ENCODE assay signal across 30 cellular contexts in genomic region chr13:27601208-27601607, GRCh38.
"Had no signal": no experiment of that assay in that cellular context is flagged by ENCODE, and none has a peak within 500 bp of the region (broad histone marks: within the 10 kb centered on the region; RNA-seq: fewer than 3 reads in every experiment).

No MANE protein-coding gene starts in this region.

- H3K4me3 Mint-ChIP-seq: activated CD4-positive, alpha-beta memory T cell treated with anti-CD3 and anti-CD28 coated beads, Interleukin-2, amount 10 ng/mL, durations not matched to agents 7 days and 5 days; activated CD4-positive, alpha-beta T cell treated with anti-CD3 and anti-CD28 coated beads, Interleukin-2, amount 10 ng/mL, durations not matched to agents 7 days and 5 days; activated naive CD4-positive, alpha-beta T cell treated with anti-CD3 and anti-CD28 coated beads, Interleukin-2, amount 10 ng/mL, durations not matched to agents 7 days and 5 days; activated naive CD8-positive, alpha-beta T cell treated with anti-CD3 and anti-CD28 coated beads, Interleukin-2, amount 10 ng/mL, durations not matched to agents 7 days and 5 days; activated T-cell treated with anti-CD3 and anti-CD28 coated beads, Interleukin-2, amount 50 U/mL, for 24 hours; activated T-cell treated with anti-CD3 and anti-CD28 coated beads, Interleukin-2, amount 50 U/mL, for 72 hours; central memory CD8-positive, alpha-beta T cell; dendritic cell treated with granulocyte-macrophage colony-stimulating factor and Interleukin-4, amounts not matched to agents 40 ng/mL and 50 ng/mL, for 4 days; endodermal cell; WTC11 had no signal

- H3K27ac ChIP-seq: brain microvascular endothelial cell, coronary artery, dorsolateral prefrontal cortex had no signal

- H3K27ac Mint-ChIP-seq: activated CD4-positive, alpha-beta memory T cell treated with anti-CD3 and anti-CD28 coated beads, Interleukin-2, amount 10 ng/mL, durations not matched to agents 7 days and 5 days; activated CD4-positive, alpha-beta T cell treated with anti-CD3 and anti-CD28 coated beads, Interleukin-2, amount 10 ng/mL, durations not matched to agents 7 days and 5 days; activated naive CD4-positive, alpha-beta T cell treated with anti-CD3 and anti-CD28 coated beads, Interleukin-2, amount 10 ng/mL, durations not matched to agents 7 days and 5 days; activated naive CD4-positive, alpha-beta T cell treated with anti-CD3 and anti-CD28 coated beads, Interleukin-2, amount 50 U/mL, for 72 hours; activated naive CD8-positive, alpha-beta T cell treated with anti-CD3 and anti-CD28 coated beads, Interleukin-2, amount 10 ng/mL, durations not matched to agents 7 days and 5 days; activated T-cell treated with anti-CD3 and anti-CD28 coated beads, Interleukin-2, amount 50 U/mL, for 24 hours; activated T-cell treated with anti-CD3 and anti-CD28 coated beads, Interleukin-2, amount 50 U/mL, for 72 hours; dendritic cell treated with granulocyte-macrophage colony-stimulating factor and Interleukin-4, amounts not matched to agents 40 ng/mL and 50 ng/mL, for 4 days; endodermal cell; WTC11 had no signal

- FAIRE-seq: bronchial epithelial cell, frontal cortex had no signal

- ATAC-seq: activated naive CD4-positive, alpha-beta T cell treated with anti-CD3 and anti-CD28 coated beads, Interleukin-2, amount 50 U/mL, for 72 hours; activated T-cell treated with anti-CD3 and anti-CD28 coated beads, Interleukin-2, amount 50 U/mL, for 72 hours; esophagus mucosa; WTC11 had no signal

- DNase-seq: activated CD4-positive, alpha-beta memory T cell treated with anti-CD3 and anti-CD28 coated beads, Interleukin-2, amount 10 ng/mL, durations not matched to agents 7 days and 5 days; activated CD4-positive, alpha-beta T cell treated with anti-CD3 and anti-CD28 coated beads for 1 hour; activated CD4-positive, alpha-beta T cell treated with anti-CD3 and anti-CD28 coated beads for 4 hours; activated CD4-positive, alpha-beta T cell treated with anti-CD3 and anti-CD28 coated beads, Interleukin-2, amount 10 ng/mL, durations not matched to agents 7 days and 5 days; activated CD4-positive, alpha-beta T cell treated with anti-CD3 and anti-CD28 coated beads, Interleukin-2, amount 50 U/mL, for 4 hours; activated CD8-positive, alpha-beta memory T cell treated with anti-CD3 and anti-CD28 coated beads, Interleukin-2, amount 50 U/mL, for 48 hours; activated gamma-delta T cell; activated naive CD4-positive, alpha-beta T cell; activated naive CD4-positive, alpha-beta T cell treated with anti-CD3 and anti-CD28 coated beads, Interleukin-2, amount 10 ng/mL, durations not matched to agents 7 days and 5 days; activated naive CD8-positive, alpha-beta T cell treated with anti-CD3 and anti-CD28 coated beads, Interleukin-2, amount 10 ng/mL, durations not matched to agents 7 days and 5 days; activated T-cell treated with anti-CD3 and anti-CD28 coated beads for 4 hours; activated T-cell treated with anti-CD3 and anti-CD28 coated beads, Interleukin-2, amount 50 U/mL, for 24 hours; activated T-cell treated with anti-CD3 and anti-CD28 coated beads, Interleukin-2, amount 50 U/mL, for 72 hours; amniotic stem cell; anterior cingulate cortex; brain microvascular endothelial cell; dorsolateral prefrontal cortex; effector memory CD4-positive, alpha-beta T cell; endodermal cell; foreskin fibroblast; head of caudate nucleus; T-helper 2 cell had no signal

- H3K9me3 Mint-ChIP-seq: activated CD4-positive, alpha-beta memory T cell treated with anti-CD3 and anti-CD28 coated beads, Interleukin-2, amount 10 ng/mL, durations not matched to agents 7 days and 5 days; activated CD4-positive, alpha-beta T cell treated with anti-CD3 and anti-CD28 coated beads, Interleukin-2, amount 10 ng/mL, durations not matched to agents 7 days and 5 days; activated naive CD4-positive, alpha-beta T cell treated with anti-CD3 and anti-CD28 coated beads, Interleukin-2, amount 10 ng/mL, durations not matched to agents 7 days and 5 days; central memory CD8-positive, alpha-beta T cell; dendritic cell treated with granulocyte-macrophage colony-stimulating factor and Interleukin-4, amounts not matched to agents 40 ng/mL and 50 ng/mL, for 4 days; endodermal cell; WTC11 had no signal

- H3K36me3 Mint-ChIP-seq: activated naive CD4-positive, alpha-beta T cell treated with anti-CD3 and anti-CD28 coated beads, Interleukin-2, amount 10 ng/mL, durations not matched to agents 7 days and 5 days; activated naive CD4-positive, alpha-beta T cell treated with anti-CD3 and anti-CD28 coated beads, Interleukin-2, amount 50 U/mL, for 72 hours; WTC11 had no signal

- H3K27me3 Mint-ChIP-seq: activated CD4-positive, alpha-beta memory T cell treated with anti-CD3 and anti-CD28 coated beads, Interleukin-2, amount 10 ng/mL, durations not matched to agents 7 days and 5 days; activated CD4-positive, alpha-beta T cell treated with anti-CD3 and anti-CD28 coated beads, Interleukin-2, amount 10 ng/mL, durations not matched to agents 7 days and 5 days; activated naive CD4-positive, alpha-beta T cell treated with anti-CD3 and anti-CD28 coated beads, Interleukin-2, amount 10 ng/mL, durations not matched to agents 7 days and 5 days; activated naive CD8-positive, alpha-beta T cell treated with anti-CD3 and anti-CD28 coated beads, Interleukin-2, amount 10 ng/mL, durations not matched to agents 7 days and 5 days; activated T-cell treated with anti-CD3 and anti-CD28 coated beads, Interleukin-2, amount 50 U/mL, for 24 hours; central memory CD8-positive, alpha-beta T cell; dendritic cell treated with granulocyte-macrophage colony-stimulating factor and Interleukin-4, amounts not matched to agents 40 ng/mL and 50 ng/mL, for 4 days had no signal

- H3K4me1 Mint-ChIP-seq: activated CD4-positive, alpha-beta memory T cell treated with anti-CD3 and anti-CD28 coated beads, Interleukin-2, amount 10 ng/mL, durations not matched to agents 7 days and 5 days; activated naive CD4-positive, alpha-beta T cell treated with anti-CD3 and anti-CD28 coated beads, Interleukin-2, amount 10 ng/mL, durations not matched to agents 7 days and 5 days had no signal
